Comparison of ENCODE assay signal across 28 cellular contexts in genomic region chr2:212073360-212073759, GRCh38.
"Had no signal": no experiment of that assay in that cellular context is flagged by ENCODE, and none has a peak within 500 bp of the region (broad histone marks: within the 10 kb centered on the region; RNA-seq: fewer than 3 reads in every experiment).

No MANE protein-coding gene starts in this region.

- H3K36me3 Mint-ChIP-seq: activated naive CD8-positive, alpha-beta T cell; immature natural killer cell; memory B cell; naive thymus-derived CD4-positive, alpha-beta T cell; stimulated activated effector memory CD8-positive, alpha-beta T cell treated with anti-CD3 and anti-CD28 coated beads, Interleukin-12 subunit alpha, Interleukin-12 subunit beta, amount 100 ng/mL, for 72 hours had no signal

- H3K36me3 ChIP-seq: cardiac muscle cell, colonic mucosa, ovary, sigmoid colon, stomach, thyroid gland, upper lobe of right lung had no signal

- H3K4me1 ChIP-seq: colonic mucosa, sigmoid colon, stomach, thyroid gland, upper lobe of right lung had no signal

- H3K27ac Mint-ChIP-seq: activated naive CD8-positive, alpha-beta T cell; immature natural killer cell; memory B cell; naive thymus-derived CD4-positive, alpha-beta T cell; progenitor cell of endocrine pancreas; stimulated activated effector memory CD8-positive, alpha-beta T cell treated with anti-CD3 and anti-CD28 coated beads, Interleukin-12 subunit alpha, Interleukin-12 subunit beta, amount 100 ng/mL, for 72 hours had no signal

- H3K4me3 Mint-ChIP-seq: activated naive CD8-positive, alpha-beta T cell; immature natural killer cell; memory B cell; naive thymus-derived CD4-positive, alpha-beta T cell; stimulated activated effector memory CD8-positive, alpha-beta T cell treated with anti-CD3 and anti-CD28 coated beads, Interleukin-12 subunit alpha, Interleukin-12 subunit beta, amount 100 ng/mL, for 72 hours had no signal

- H3K27me3 ChIP-seq: cardiac muscle cell, colonic mucosa, ovary, sigmoid colon, stomach, thyroid gland, upper lobe of right lung had no signal

- DNase-seq: activated CD4-positive, alpha-beta T cell treated with anti-CD3 and anti-CD28 coated beads for 4 hours; activated CD4-positive, alpha-beta T cell treated with anti-CD3 and anti-CD28 coated beads, Interleukin-2, amount 50 U/mL, for 4 hours; activated effector memory CD4-positive, alpha-beta T cell treated with Interleukin-2 at 50 U/mL for 16 hours; activated naive CD4-positive, alpha-beta T cell treated with Interleukin-2 at 50 U/mL for 16 hours; anterior cingulate cortex; cerebellar nuclear complex; colonic mucosa; effector CD8-positive, alpha-beta T cell; erythroblast; head of caudate nucleus; hippocampal formation; immature natural killer cell; kidney; midbrain; naive thymus-derived CD4-positive, alpha-beta T cell; ovary; retina; sigmoid colon; small intestine; stimulated activated CD4-positive, alpha-beta T cell treated with anti-CD3 and anti-CD28 coated beads, Interleukin-4, amount 100 ng/mL, for 24 hours; stomach; thyroid gland; upper lobe of right lung had no signal

- H3K4me1 Mint-ChIP-seq: memory B cell; stimulated activated effector memory CD8-positive, alpha-beta T cell treated with anti-CD3 and anti-CD28 coated beads, Interleukin-12 subunit alpha, Interleukin-12 subunit beta, amount 100 ng/mL, for 72 hours had no signal

- H3K27me3 Mint-ChIP-seq: activated naive CD8-positive, alpha-beta T cell; memory B cell; naive thymus-derived CD4-positive, alpha-beta T cell; progenitor cell of endocrine pancreas had no signal

- H3K27ac ChIP-seq: cardiac muscle cell, colonic mucosa, ovary, sigmoid colon, stomach, thyroid gland, upper lobe of right lung had no signal

- H3K4me3 ChIP-seq: cardiac muscle cell, colonic mucosa, ovary, sigmoid colon, stomach, thyroid gland, upper lobe of right lung had no signal

- H3K9me3 ChIP-seq: colonic mucosa, ovary, stomach, thyroid gland, upper lobe of right lung had no signal

- ATAC-seq: naive thymus-derived CD4-positive, alpha-beta T cell; stimulated activated effector memory CD8-positive, alpha-beta T cell treated with anti-CD3 and anti-CD28 coated beads, Interleukin-12 subunit alpha, Interleukin-12 subunit beta, amount 100 ng/mL, for 72 hours; upper lobe of right lung had no signal
